ENCODE assay signal across 9 cellular contexts in the genomic region with DNA sequence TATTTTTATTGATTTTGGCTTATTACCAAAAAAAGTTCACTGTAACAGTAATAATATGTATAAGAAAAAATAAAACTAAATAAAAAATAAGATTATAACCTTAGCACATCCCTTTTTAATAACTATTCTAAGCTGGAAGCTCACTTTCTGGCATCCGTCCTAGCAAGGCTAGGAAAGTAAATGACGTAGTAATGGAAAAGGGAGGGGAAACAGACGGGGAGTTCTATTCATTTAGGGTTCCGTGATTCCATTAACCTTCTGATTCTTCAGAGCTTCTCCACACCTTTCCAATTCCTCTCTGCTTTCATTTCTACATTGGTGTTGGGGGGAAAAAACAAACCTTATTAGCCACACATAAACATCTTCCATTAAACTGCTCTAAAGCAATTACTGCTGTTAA.
DNase-seq lines count a peak whose midpoint lies in the region; ATAC-seq and TF ChIP-seq lines count a peak whose summit lies in the region.
"Had no signal": no experiment of that assay in that cellular context is flagged by ENCODE, and none has a peak within 500 bp of the region (broad histone marks: within the 10 kb centered on the region; RNA-seq: fewer than 3 reads in every experiment).

No MANE protein-coding gene starts in this region.

- no peak overlapping the region for H3K27ac Mint-ChIP-seq in naive thymus-derived CD4-positive, alpha-beta T cell
- no peak overlapping the region for H3K27ac Mint-ChIP-seq in CD8-positive, alpha-beta T cell

- H3K27me3 ChIP-seq in AG04450 (ENCODE audit: control insufficient read depth, insufficient read depth, low read length) = peaks cover 3% of the 10 kb centered on the region
- no peaks in the 10 kb centered on the region for H3K27me3 ChIP-seq in naive thymus-derived CD4-positive, alpha-beta T cell (ENCODE audit: control insufficient read depth in 2 of 2, insufficient read depth in 2 of 2, low read length in 2 of 2)
- H3K27me3 ChIP-seq in CD8-positive, alpha-beta T cell (ENCODE audit: insufficient read depth, low read length) = no peaks in the 10 kb centered on the region

- peaks cover 0 to 10% (median 9%) of the 10 kb centered on the region in 7 donors for H3K4me1 Mint-ChIP-seq in naive thymus-derived CD4-positive, alpha-beta T cell
- H3K4me1 Mint-ChIP-seq in CD8-positive, alpha-beta T cell (ENCODE audit: low read depth) = peaks cover 2% of the 10 kb centered on the region

- no peaks in the 10 kb centered on the region for H3K9me3 ChIP-seq in AG04450 (ENCODE audit: control insufficient read depth, insufficient read depth, low read length)
- H3K9me3 ChIP-seq in naive thymus-derived CD4-positive, alpha-beta T cell (ENCODE audit: control insufficient read depth in 2 of 3, low read length in 3 of 3) = no peaks in the 10 kb centered on the region
- no peaks in the 10 kb centered on the region for H3K9me3 ChIP-seq in CD8-positive, alpha-beta T cell (ENCODE audit: low read length)

- intact Hi-C loops in naive thymus-derived CD4-positive, alpha-beta T cell (cut with micrococcal nuclease) = no loop called here
- intact Hi-C loops in CD8-positive, alpha-beta T cell (cut with DNase I, micrococcal nuclease) = no loop called here

- peak overlapping the region in 8 of 10 donors; percentile 7 to 68 (median 56) for H3K4me3 Mint-ChIP-seq in naive thymus-derived CD4-positive, alpha-beta T cell
- no peak overlapping the region for H3K4me3 Mint-ChIP-seq in CD8-positive, alpha-beta T cell

- no peaks in the 10 kb centered on the region for H3K4me1 ChIP-seq in naive thymus-derived CD4-positive, alpha-beta T cell (ENCODE audit: control insufficient read depth in 2 of 2, insufficient read depth in 2 of 2, low read length in 2 of 2)
- no peaks in the 10 kb centered on the region for H3K4me1 ChIP-seq in CD8-positive, alpha-beta T cell (ENCODE audit: insufficient read depth, low read length)

- no peaks in the 10 kb centered on the region for H3K36me3 Mint-ChIP-seq in naive thymus-derived CD4-positive, alpha-beta T cell
- H3K36me3 Mint-ChIP-seq in CD8-positive, alpha-beta T cell = no peaks in the 10 kb centered on the region

- H3K27me3 Mint-ChIP-seq in naive thymus-derived CD4-positive, alpha-beta T cell = peaks cover 21 to 40% (median 26%) of the 10 kb centered on the region in 5 donors
- H3K27me3 Mint-ChIP-seq in CD8-positive, alpha-beta T cell (ENCODE audit: low read depth) = peaks cover 2% of the 10 kb centered on the region

- H3K4me3 ChIP-seq in AG04450 (ENCODE audit: low read depth, low read length) = peak overlapping the region; percentile 28
- H3K4me3 ChIP-seq in naive thymus-derived CD4-positive, alpha-beta T cell (ENCODE audit: low read length) = no peak overlapping the region
- H3K4me3 ChIP-seq in CD8-positive, alpha-beta T cell (ENCODE audit: low read depth, low read length) = no peak overlapping the region

- DNase-seq in AG04450 (ENCODE audit: low read depth, low spot score) = no peak
- peak; percentile 52 for DNase-seq in NCI-H2029 (lab: John Stamatoyannopoulos, UW)
- peak; percentile 31 for DNase-seq in dermis blood vessel endothelial cell
- DNase-seq in naive thymus-derived CD4-positive, alpha-beta T cell = no peak
- DNase-seq in CD8-positive, alpha-beta T cell = no peak

- H3K27ac ChIP-seq in AG04450 (ENCODE audit: low read depth, low read length) = no peak overlapping the region
- no peak overlapping the region for H3K27ac ChIP-seq in naive thymus-derived CD4-positive, alpha-beta T cell (ENCODE audit: low read depth, low read length)
- no peak overlapping the region for H3K27ac ChIP-seq in CD8-positive, alpha-beta T cell (ENCODE audit: low read depth, low read length)

- no peak for ATAC-seq in naive thymus-derived CD4-positive, alpha-beta T cell
- ATAC-seq in GM19328 (IDR thresholded peaks at IDR 0.05; ENCODE audit: unreplicated experiment) (no peak), HG02981 (IDR thresholded peaks at IDR 0.05; ENCODE audit: unreplicated experiment) (no peak), HG02763 (IDR thresholded peaks at IDR 0.05; ENCODE audit: unreplicated experiment) (no peak)
- no peak for ATAC-seq in CD8-positive, alpha-beta T cell
- ATAC-seq: HCT116 had no signal

- CTCF ChIA-PET in AG04450 (lab: Charles Lee) = interaction anchor here (0.6 to 1.3 kb wide), 3 partner anchors 242 to 1745 kb away, joined by 3 to 4 read pairs (median 3); no protein-coding TSS in a partner anchor
- CTCF ChIA-PET in naive thymus-derived CD4-positive, alpha-beta T cell (lab: Charles Lee) = no interaction called here
- CTCF ChIA-PET in CD8-positive, alpha-beta T cell (lab: Charles Lee) = interaction anchor here (0.6 kb wide), 1 partner anchor 60 kb away, joined by 3 read pairs; no protein-coding TSS in a partner anchor

- no peaks in the 10 kb centered on the region for H3K36me3 ChIP-seq in naive thymus-derived CD4-positive, alpha-beta T cell (ENCODE audit: control insufficient read depth in 2 of 3, insufficient read depth in 3 of 3, low read length in 3 of 3)
- no peaks in the 10 kb centered on the region for H3K36me3 ChIP-seq in CD8-positive, alpha-beta T cell (ENCODE audit: insufficient read depth, low read length)

- POLR2A ChIA-PET in AG04450 (lab: Yijun Ruan, JAX) = no interaction called here
- POLR2A ChIA-PET in naive thymus-derived CD4-positive, alpha-beta T cell (lab: Charles Lee) = no interaction called here
- POLR2A ChIA-PET in CD8-positive, alpha-beta T cell (lab: Charles Lee) = no interaction called here

- no peaks in the 10 kb centered on the region for H3K9me3 Mint-ChIP-seq in naive thymus-derived CD4-positive, alpha-beta T cell
- H3K9me3 Mint-ChIP-seq in CD8-positive, alpha-beta T cell = no peaks in the 10 kb centered on the region

- no peak for TF ChIP-seq CTCF in AG04450 (IDR thresholded peaks at IDR 0.05; ENCODE audit: low read depth, low read length)
- no peak for TF ChIP-seq CTCF in CD8-positive, alpha-beta T cell (IDR thresholded peaks at IDR 0.05)

Comparison
In these comparisons a context has a peak if more than half of its experiments do, and no peak if none do; other contexts are left out.
1. DNase-seq: peak in NCI-H2029 (single experiment) and dermis blood vessel endothelial cell (single experiment); none in AG04450 (single experiment), naive thymus-derived CD4-positive, alpha-beta T cell (0 of 9) and CD8-positive, alpha-beta T cell (0 of 7).